ENCODE assay signal across 19 cellular contexts in genomic region chrX:71439898-71440297, GRCh38.
"Had no signal": no experiment of that assay in that cellular context is flagged by ENCODE, and none has a peak within 500 bp of the region (broad histone marks: within the 10 kb centered on the region; RNA-seq: fewer than 3 reads in every experiment).

No MANE protein-coding gene starts in this region.

- H3K9ac ChIP-seq: parathyroid adenoma had no signal

- H3K4me2 ChIP-seq: hepatocyte had no signal

- H3K27ac ChIP-seq: esophagus squamous epithelium, gastroesophageal sphincter, hepatocyte, parathyroid adenoma, psoas muscle, spleen, upper lobe of right lung, vagina had no signal

- H3K4me1 ChIP-seq: esophagus squamous epithelium, gastroesophageal sphincter, parathyroid adenoma, psoas muscle, spleen, tibial nerve, upper lobe of right lung, vagina had no signal

- ATAC-seq: effector memory CD8-positive, alpha-beta T cell; gastroesophageal sphincter; left lobe of liver; naive thymus-derived CD4-positive, alpha-beta T cell; psoas muscle; sciatic nerve; stimulated activated memory B cell treated with anti-CD40 and anti-IgM and Interleukin-4, amounts not matched to agents 10 μg/mL and 1 μg/mL and 100 μg/mL, for 72 hours; upper lobe of right lung had no signal

- H3K9me3 ChIP-seq: esophagus squamous epithelium, gastroesophageal sphincter, psoas muscle, tibial nerve, upper lobe of right lung, vagina had no signal

- H3K27me3 ChIP-seq: esophagus squamous epithelium, gastroesophageal sphincter, hepatocyte, spleen, tibial nerve, upper lobe of right lung, vagina had no signal

- DNase-seq: effector memory CD8-positive, alpha-beta T cell; esophagus squamous epithelium; mammary epithelial cell; naive thymus-derived CD4-positive, alpha-beta T cell; nephron progenitor cell; psoas muscle; spleen; stimulated activated CD4-positive, alpha-beta T cell treated with anti-CD3 and anti-CD28 coated beads, Interleukin-15, amount 100 ng/mL, for 24 hours; stimulated activated CD4-positive, alpha-beta T cell treated with anti-CD3 and anti-CD28 coated beads, Interleukin-1b, Interleukin-23, amount 100 ng/mL, for 48 hours; stimulated activated CD4-positive, alpha-beta T cell treated with anti-CD3 and anti-CD28 coated beads, Interleukin-4, amount 100 ng/mL, for 24 hours; upper lobe of right lung had no signal

- H3K4me3 ChIP-seq: esophagus squamous epithelium, gastroesophageal sphincter, hepatocyte, psoas muscle, spleen, tibial nerve, upper lobe of right lung, vagina had no signal
